In the genomic region with DNA sequence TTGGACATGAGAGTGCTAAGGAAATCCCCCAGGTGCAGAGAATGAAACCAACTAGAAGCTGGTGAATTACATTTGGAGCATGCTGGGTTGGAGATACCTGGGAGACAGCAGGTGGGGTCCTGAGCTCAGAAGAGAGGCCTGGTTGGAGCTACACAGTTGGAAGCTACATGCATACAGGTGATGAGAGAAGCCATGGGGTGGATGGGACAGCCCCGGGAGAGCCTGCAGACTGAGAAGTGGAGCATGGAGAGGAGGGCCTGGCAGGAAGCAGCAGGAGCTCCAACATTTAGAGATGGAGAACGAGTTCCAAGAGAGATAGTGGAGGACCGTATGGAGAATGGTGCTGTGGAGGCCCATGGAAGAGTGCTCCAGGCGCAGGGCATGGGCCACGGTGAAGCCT, we compare ENCODE assay signal across 27 cellular contexts. TPM values are rescaled to one million over a fixed set of nuclear protein-coding genes. Genes with fewer than 3 reads are reported as not detected.
DNase-seq lines count a peak whose midpoint lies in the region; ATAC-seq, FAIRE-seq and TF ChIP-seq lines count a peak whose summit lies in the region.
"Had no signal": no experiment of that assay in that cellular context is flagged by ENCODE, and none has a peak within 500 bp of the region (broad histone marks: within the 10 kb centered on the region; RNA-seq: fewer than 3 reads in every experiment).

No MANE protein-coding gene starts in this region.

- H3K9me3 Mint-ChIP-seq in activated naive CD8-positive, alpha-beta T cell treated with anti-CD3 and anti-CD28 coated beads, Interleukin-2, amount 50 U/mL, for 24 hours = peaks cover 7% of the 10 kb centered on the region
- H3K9me3 Mint-ChIP-seq in activated naive CD8-positive, alpha-beta T cell treated with anti-CD3 and anti-CD28 coated beads for 36 hours = no peaks in the 10 kb centered on the region
- no peaks in the 10 kb centered on the region for H3K9me3 Mint-ChIP-seq in activated CD8-positive, alpha-beta T cell treated with anti-CD3 and anti-CD28 coated beads for 36 hours
- no peaks in the 10 kb centered on the region for H3K9me3 Mint-ChIP-seq in HFFc6
- H3K9me3 Mint-ChIP-seq: CD4-positive, alpha-beta T cell; GM23338 had no signal

- H3K4me3 ChIP-seq in kidney (ENCODE audit: low read length in 2 of 2) = no peak overlapping the region
- peak overlapping the region; percentile 16 for H3K4me3 ChIP-seq in trophoblast cell (ENCODE audit: low read depth, low read length)
- H3K4me3 ChIP-seq: BLaER1 treated with 17β-estradiol and CSF1 and Interleukin-3, amounts not matched to agents 10 nM and 100 nM; GM12878; GM23338 had no signal

- H3K18ac ChIP-seq in trophoblast cell (ENCODE audit: low read length) = no peak overlapping the region

- TF ChIP-seq CTCF in kidney (IDR thresholded peaks at IDR 0.05; ENCODE audit: borderline replicate concordance, extremely low read depth, insufficient read depth) (no peak), HFFc6 (IDR thresholded peaks at IDR 0.05) (no peak)
- no peak for TF ChIP-seq CTCF in activated CD8-positive, alpha-beta T cell treated with anti-CD3 and anti-CD28 coated beads for 36 hours (IDR thresholded peaks at IDR 0.05)

- H3K27me3 ChIP-seq in trophoblast cell (ENCODE audit: insufficient read depth, low read length) = no peaks in the 10 kb centered on the region
- H3K27me3 ChIP-seq: BE2C; BLaER1 treated with 17β-estradiol and CSF1 and Interleukin-3, amounts not matched to agents 10 nM and 100 nM had no signal

- H2BK5ac ChIP-seq in trophoblast cell (ENCODE audit: low read depth, low read length, poor library complexity) = no peak overlapping the region

- no peak overlapping the region for H3K27ac Mint-ChIP-seq in activated naive CD8-positive, alpha-beta T cell treated with anti-CD3 and anti-CD28 coated beads, Interleukin-2, amount 50 U/mL, for 24 hours
- H3K27ac Mint-ChIP-seq in activated naive CD8-positive, alpha-beta T cell treated with anti-CD3 and anti-CD28 coated beads for 36 hours = no peak overlapping the region
- no peak overlapping the region for H3K27ac Mint-ChIP-seq in activated CD8-positive, alpha-beta T cell treated with anti-CD3 and anti-CD28 coated beads for 36 hours
- H3K27ac Mint-ChIP-seq in HFFc6 = no peak overlapping the region
- H3K27ac Mint-ChIP-seq: CD14-positive monocyte; CD4-positive, alpha-beta T cell; GM23338; H9 had no signal

- no CpG with 5 or more reads among the region's 5 CpGs for WGBS in trophoblast cell (ENCODE audit: extremely low coverage, insufficient coverage, insufficient read length)

- no peak overlapping the region for H3K9ac ChIP-seq in kidney (ENCODE audit: low read length in 2 of 2)
- no peak overlapping the region for H3K9ac ChIP-seq in trophoblast cell (ENCODE audit: low read length)
- H3K9ac ChIP-seq: BLaER1 treated with 17β-estradiol and CSF1 and Interleukin-3, amounts not matched to agents 10 nM and 100 nM had no signal

- peaks cover 17% of the 10 kb centered on the region for H3K27me3 Mint-ChIP-seq in activated naive CD8-positive, alpha-beta T cell treated with anti-CD3 and anti-CD28 coated beads, Interleukin-2, amount 50 U/mL, for 24 hours
- peaks cover 11% of the 10 kb centered on the region for H3K27me3 Mint-ChIP-seq in activated naive CD8-positive, alpha-beta T cell treated with anti-CD3 and anti-CD28 coated beads for 36 hours
- H3K27me3 Mint-ChIP-seq in activated CD8-positive, alpha-beta T cell treated with anti-CD3 and anti-CD28 coated beads for 36 hours = peaks cover 7% of the 10 kb centered on the region
- H3K27me3 Mint-ChIP-seq in HFFc6 (ENCODE audit: insufficient read depth) = peaks cover 9% of the 10 kb centered on the region

- no peak overlapping the region for H3K14ac ChIP-seq in trophoblast cell (ENCODE audit: low read length)

- no peak overlapping the region for H2AK5ac ChIP-seq in trophoblast cell (ENCODE audit: low read length)

- H3K9me3 ChIP-seq in kidney (ENCODE audit: control insufficient read depth in 1 of 2, low read length in 2 of 2) = no peaks in the 10 kb centered on the region
- H3K9me3 ChIP-seq in trophoblast cell (ENCODE audit: insufficient read depth, low read depth, low read length) = no peaks in the 10 kb centered on the region
- H3K9me3 ChIP-seq: BE2C; BLaER1 treated with 17β-estradiol and CSF1 and Interleukin-3, amounts not matched to agents 10 nM and 100 nM had no signal

- H3K27ac ChIP-seq in kidney (ENCODE audit: low read depth in 2 of 2, low read length in 2 of 2) = peak overlapping the region; percentile 25 to 64
- no peak overlapping the region for H3K27ac ChIP-seq in trophoblast cell (ENCODE audit: low read depth, low read length)
- H3K27ac ChIP-seq: 22Rv1; BLaER1 treated with 17β-estradiol and CSF1 and Interleukin-3, amounts not matched to agents 10 nM and 100 nM had no signal

- CTCF ChIA-PET in activated CD8-positive, alpha-beta T cell treated with anti-CD3 and anti-CD28 coated beads for 36 hours (lab: Charles Lee) = interaction anchor here (1.1 kb wide), 1 partner anchor 44 kb away, joined by 3 read pairs; no protein-coding TSS in a partner anchor

- no peak overlapping the region for H2AFZ ChIP-seq in trophoblast cell (ENCODE audit: insufficient read depth, low read length, poor library complexity)
- H2AFZ ChIP-seq: GM23338 had no signal

- H3K4me2 ChIP-seq in trophoblast cell (ENCODE audit: low read length) = no peak overlapping the region
- H3K4me2 ChIP-seq: GM23338 had no signal

- intact Hi-C loops in kidney (cut with DNase I) = no loop called here
- intact Hi-C loops in activated CD8-positive, alpha-beta T cell treated with anti-CD3 and anti-CD28 coated beads for 36 hours (cut with micrococcal nuclease) = no loop called here

- H4K8ac ChIP-seq in trophoblast cell (ENCODE audit: low read depth, low read length) = no peak overlapping the region

- no peak overlapping the region for H3K4ac ChIP-seq in trophoblast cell (ENCODE audit: low read depth, low read length)

- H2BK12ac ChIP-seq in trophoblast cell (ENCODE audit: low read length) = no peak overlapping the region

- no peak overlapping the region for H4K12ac ChIP-seq in trophoblast cell (ENCODE audit: low read depth, low read length)

- DNase-seq in activated naive CD8-positive, alpha-beta T cell treated with anti-CD3 and anti-CD28 coated beads, Interleukin-2, amount 50 U/mL, for 24 hours = no peak
- DNase-seq in activated naive CD8-positive, alpha-beta T cell treated with anti-CD3 and anti-CD28 coated beads for 36 hours = no peak
- DNase-seq in kidney = no peak
- no peak for DNase-seq in trophoblast cell
- DNase-seq in NCI-H2227 (lab: John Stamatoyannopoulos, UW; ENCODE audit: unreplicated experiment) = no peak
- no peak for DNase-seq in activated CD8-positive, alpha-beta T cell treated with anti-CD3 and anti-CD28 coated beads for 36 hours
- DNase-seq in KG1 (lab: John Stamatoyannopoulos, UW) = no peak
- no peak for DNase-seq in HFFc6
- DNase-seq: ACHN; AML-193; BE2C; CD4-positive, alpha-beta T cell; CD8-positive, alpha-beta memory T cell; DMS 273 treated with DMSO at 0.1 percent for 48 hours; DMS79; EL; GDM1; H9 had no signal

- H3K36me3 ChIP-seq in kidney (ENCODE audit: control insufficient read depth in 1 of 2, insufficient read depth in 2 of 2, low read length in 2 of 2) (peaks cover 0 to 11% of the 10 kb centered on the region in 2 donors), trophoblast cell (ENCODE audit: control insufficient read depth in 1 of 2, insufficient read depth in 2 of 2, low read length in 2 of 2) (no peaks in the 10 kb centered on the region)
- H3K36me3 ChIP-seq: BE2C; BLaER1 treated with 17β-estradiol and CSF1 and Interleukin-3, amounts not matched to agents 10 nM and 100 nM had no signal

- peak; percentile 5 for ATAC-seq in activated naive CD8-positive, alpha-beta T cell treated with anti-CD3 and anti-CD28 coated beads, Interleukin-2, amount 50 U/mL, for 24 hours
- ATAC-seq in activated CD8-positive, alpha-beta T cell treated with anti-CD3 and anti-CD28 coated beads for 36 hours = no peak
- ATAC-seq: GM12878, GM23338, HCT116 had no signal

- H3K4me1 ChIP-seq in kidney (ENCODE audit: control insufficient read depth in 1 of 2, insufficient read depth in 1 of 2, low read depth in 1 of 2, low read length in 2 of 2) = peaks cover 51 to 54% of the 10 kb centered on the region in 2 donors
- H3K4me1 ChIP-seq in trophoblast cell (ENCODE audit: control insufficient read depth in 1 of 2, insufficient read depth in 2 of 2, low read length in 2 of 2) = peaks cover 3 to 6% of the 10 kb centered on the region in 2 experiments
- H3K4me1 ChIP-seq: BE2C had no signal

- H3K36me3 Mint-ChIP-seq in activated naive CD8-positive, alpha-beta T cell treated with anti-CD3 and anti-CD28 coated beads, Interleukin-2, amount 50 U/mL, for 24 hours (ENCODE audit: low read depth) = no peaks in the 10 kb centered on the region
- H3K36me3 Mint-ChIP-seq in activated naive CD8-positive, alpha-beta T cell treated with anti-CD3 and anti-CD28 coated beads for 36 hours = no peaks in the 10 kb centered on the region
- H3K36me3 Mint-ChIP-seq in activated CD8-positive, alpha-beta T cell treated with anti-CD3 and anti-CD28 coated beads for 36 hours (ENCODE audit: low read depth) = no peaks in the 10 kb centered on the region
- H3K36me3 Mint-ChIP-seq in HFFc6 (ENCODE audit: low read depth) = peaks cover 9% of the 10 kb centered on the region
- H3K36me3 Mint-ChIP-seq: CD14-positive monocyte had no signal

- H3K4me3 Mint-ChIP-seq in activated naive CD8-positive, alpha-beta T cell treated with anti-CD3 and anti-CD28 coated beads, Interleukin-2, amount 50 U/mL, for 24 hours = no peak overlapping the region
- no peak overlapping the region for H3K4me3 Mint-ChIP-seq in activated naive CD8-positive, alpha-beta T cell treated with anti-CD3 and anti-CD28 coated beads for 36 hours
- no peak overlapping the region for H3K4me3 Mint-ChIP-seq in activated CD8-positive, alpha-beta T cell treated with anti-CD3 and anti-CD28 coated beads for 36 hours
- no peak overlapping the region for H3K4me3 Mint-ChIP-seq in HFFc6
- H3K4me3 Mint-ChIP-seq: CD14-positive monocyte; CD4-positive, alpha-beta T cell; CD8-positive, alpha-beta memory T cell; GM23338; H9 had no signal

- H3K79me2 ChIP-seq in trophoblast cell (ENCODE audit: control insufficient read depth, insufficient read depth, low read length, poor library complexity) = no peaks in the 10 kb centered on the region

- no peak overlapping the region for H4K91ac ChIP-seq in trophoblast cell (ENCODE audit: low read depth, low read length)

- no peak overlapping the region for H2BK120ac ChIP-seq in trophoblast cell (ENCODE audit: insufficient read depth, low read length, poor library complexity)

- POLR2A ChIA-PET in activated CD8-positive, alpha-beta T cell treated with anti-CD3 and anti-CD28 coated beads for 36 hours (lab: Charles Lee) = interaction anchor here (1.5 kb wide), 1 partner anchor 15 kb away, joined by 3 read pairs; no protein-coding TSS in a partner anchor

- H3K79me1 ChIP-seq in trophoblast cell (ENCODE audit: low read length) = no peaks in the 10 kb centered on the region

- H3K4me1 Mint-ChIP-seq in activated naive CD8-positive, alpha-beta T cell treated with anti-CD3 and anti-CD28 coated beads, Interleukin-2, amount 50 U/mL, for 24 hours = no peaks in the 10 kb centered on the region
- H3K4me1 Mint-ChIP-seq in activated naive CD8-positive, alpha-beta T cell treated with anti-CD3 and anti-CD28 coated beads for 36 hours = peaks cover 3% of the 10 kb centered on the region
- H3K4me1 Mint-ChIP-seq in activated CD8-positive, alpha-beta T cell treated with anti-CD3 and anti-CD28 coated beads for 36 hours (ENCODE audit: low read depth) = no peaks in the 10 kb centered on the region
- H3K4me1 Mint-ChIP-seq in HFFc6 (ENCODE audit: low read depth) = peaks cover 49% of the 10 kb centered on the region
- H3K4me1 Mint-ChIP-seq: CD8-positive, alpha-beta memory T cell had no signal

- no peak overlapping the region for H3K23ac ChIP-seq in trophoblast cell (ENCODE audit: low read length)

- FAIRE-seq in kidney (lab: Jason Lieb, UNC) = no peak
- FAIRE-seq: A204.1, D721Med, GM12878, GM19239 had no signal

RNA-seq across cellular contexts. Expression of a gene that starts 10.2 kb away (rescaled TPM):
- total RNA-seq in activated naive CD8-positive, alpha-beta T cell treated with anti-CD3 and anti-CD28 coated beads for 36 hours = under 1 TPM; 0.06 to 0.23 TPM
- total RNA-seq in kidney = 51.3 TPM
- polyA plus RNA-seq in kidney (ENCODE audit: insufficient read depth, low read depth, low replicate concordance) = 32.7 TPM
- 0.04 and 0.08 TPM in 2 replicates for polyA plus RNA-seq in trophoblast cell (2013)
- under 1 TPM in 1 of 2 experiments, not detected in 1; 0.14 TPM for total RNA-seq in activated CD8-positive, alpha-beta T cell treated with anti-CD3 and anti-CD28 coated beads for 36 hours
- 1 to 10 TPM; 1.3 to 2.2 (median 1.6) TPM for total RNA-seq in HFFc6 (2021; fragmentation: NEBNext Ultra II Directional; extraction: Animal tissue kit (Norgen Biotek cat#: 25700))
- total RNA-seq: CD4-positive, alpha-beta T cell; CD8-positive, alpha-beta memory T cell; GM12878 had no signal
- polyA plus RNA-seq: CD14-positive monocyte; CD8-positive, alpha-beta memory T cell had no signal

Comparison
In these comparisons a context has a peak if more than half of its experiments do, and no peak if none do; other contexts are left out.
1. RNA of a gene that starts 10.2 kb away (total RNA-seq): 51.3 TPM in kidney (single experiment); 1.3 to 2.2 TPM in HFFc6, 0.06 to 0.23 TPM in activated naive CD8-positive, alpha-beta T cell treated with anti-CD3 and anti-CD28 coated beads for 36 hours and 0.14 TPM in activated CD8-positive, alpha-beta T cell treated with anti-CD3 and anti-CD28 coated beads for 36 hours; every median in the first group is over 10 times any median in the second.